Comparison of ENCODE assay signal across 12 cellular contexts in genomic region chr13:24215732-24216131, GRCh38. TPM values are rescaled to one million over a fixed set of nuclear protein-coding genes. Genes with fewer than 3 reads are reported as not detected.
DNase-seq lines count a peak whose midpoint lies in the region; ATAC-seq and TF ChIP-seq lines count a peak whose summit lies in the region.
"Had no signal": no experiment of that assay in that cellular context is flagged by ENCODE, and none has a peak within 500 bp of the region (broad histone marks: within the 10 kb centered on the region; RNA-seq: fewer than 3 reads in every experiment).

No MANE protein-coding gene starts in this region.

- no peaks in the 10 kb centered on the region for H3K9me3 Mint-ChIP-seq in activated B cell treated with CpG ODN at 0.5 μM for 24 hours
- H3K9me3 Mint-ChIP-seq: WTC11 had no signal

- peak; percentile 40 for DNase-seq in EH (ENCODE audit: low read depth)
- DNase-seq in activated B cell treated with CpG ODN at 0.5 μM for 24 hours: no peak
- DNase-seq in left cardiac atrium: peak; percentile 57
- DNase-seq in retinal pigment epithelial cell (ENCODE audit: low read depth): peak; percentile 83
- DNase-seq in CD1c-positive myeloid dendritic cell (ENCODE audit: extremely low spot score): no peak
- DNase-seq in coronary artery (ENCODE audit: low spot score): no peak
- DNase-seq: NCI-H774; stimulated activated CD4-positive, alpha-beta T cell treated with anti-CD3 and anti-CD28 coated beads, Interleukin-2, amount 100 ng/mL, for 24 hours had no signal

- POLR2A ChIA-PET in activated B cell treated with CpG ODN at 0.5 μM for 24 hours (lab: Charles Lee): interaction anchor here (0.6 to 0.9 kb wide), 2 partner anchors 9 to 55 kb away, joined by 3 to 5 read pairs; no protein-coding TSS in a partner anchor

- CTCF ChIA-PET in activated B cell treated with CpG ODN at 0.5 μM for 24 hours (lab: Charles Lee): interaction anchor here (2.3 to 2.8 kb wide), 3 partner anchors 12 to 195 kb away, joined by 7 to 13 read pairs (median 9); no protein-coding TSS in a partner anchor

- no peaks in the 10 kb centered on the region for H3K36me3 Mint-ChIP-seq in activated B cell treated with CpG ODN at 0.5 μM for 24 hours (ENCODE audit: low read depth)
- H3K36me3 Mint-ChIP-seq: WTC11 had no signal

- intact Hi-C loops in activated B cell treated with CpG ODN at 0.5 μM for 24 hours (cut with micrococcal nuclease): loop anchor here (1.0 kb wide), 1 partner anchor 55 kb away; the partner anchor contains the start of gene SPATA13
- intact Hi-C loops in left cardiac atrium (cut with DNase I): loop anchor here in 1 of 2 donors (10.0 kb wide), 1 partner anchor 751 kb away; no protein-coding TSS in a partner anchor

- no peak overlapping the region for H3K27ac Mint-ChIP-seq in activated B cell treated with CpG ODN at 0.5 μM for 24 hours
- H3K27ac Mint-ChIP-seq: WTC11 had no signal

- H3K27ac ChIP-seq in coronary artery: peak overlapping the region in 1 of 2 donors; percentile 66
- H3K27ac ChIP-seq: HL-60 had no signal

- no peaks in the 10 kb centered on the region for H3K27me3 Mint-ChIP-seq in activated B cell treated with CpG ODN at 0.5 μM for 24 hours

- H3K4me3 ChIP-seq in retinal pigment epithelial cell (ENCODE audit: low read length) (no peak overlapping the region), coronary artery (no peak overlapping the region)

- TF ChIP-seq CTCF in activated B cell treated with CpG ODN at 0.5 μM for 24 hours (IDR thresholded peaks at IDR 0.05) (no peak), retinal pigment epithelial cell (conservative IDR thresholded peaks at IDR 0.05; ENCODE audit: low read depth, low read length) (no peak), coronary artery (IDR thresholded peaks at IDR 0.05) (no peak)

- ATAC-seq in activated B cell treated with CpG ODN at 0.5 μM for 24 hours (ENCODE audit: low read depth) (peak; percentile 7), left cardiac atrium (peak; percentile 53 to 58), HG03097 (IDR thresholded peaks at IDR 0.05; ENCODE audit: low FRiP score, unreplicated experiment) (no peak), GM19035 (IDR thresholded peaks at IDR 0.05; ENCODE audit: unreplicated experiment) (no peak)
- ATAC-seq: WTC11 had no signal

- peaks cover 48% of the 10 kb centered on the region for H3K4me1 Mint-ChIP-seq in activated B cell treated with CpG ODN at 0.5 μM for 24 hours

- no peak overlapping the region for H3K4me3 Mint-ChIP-seq in activated B cell treated with CpG ODN at 0.5 μM for 24 hours
- H3K4me3 Mint-ChIP-seq: WTC11 had no signal

RNA-seq across cellular contexts. Expression of gene SPATA13, which starts 55.2 kb away (rescaled TPM):
- 10.6 and 11.8 TPM in 2 replicates for total RNA-seq in activated B cell treated with CpG ODN at 0.5 μM for 24 hours
- 10 to 100 TPM in 1 of 2 donors, 1 to 10 TPM in 1; 9.0 to 11.2 TPM for total RNA-seq in left cardiac atrium

Comparison
In these comparisons a context has a peak if more than half of its experiments do, and no peak if none do; other contexts are left out.
1. DNase-seq: peak in EH (single experiment), left cardiac atrium (single experiment) and retinal pigment epithelial cell (single experiment); none in activated B cell treated with CpG ODN at 0.5 μM for 24 hours (single experiment), CD1c-positive myeloid dendritic cell (single experiment) and coronary artery (single experiment).
2. ATAC-seq: peak in activated B cell treated with CpG ODN at 0.5 μM for 24 hours (single experiment) and left cardiac atrium (2 of 2); none in HG03097 (single experiment) and GM19035 (single experiment).